In genomic region chr2:183671233-183671632, GRCh38 we compare ENCODE assay signal across 30 cellular contexts.
"Had no signal": no experiment of that assay in that cellular context is flagged by ENCODE, and none has a peak within 500 bp of the region (broad histone marks: within the 10 kb centered on the region; RNA-seq: fewer than 3 reads in every experiment).

No MANE protein-coding gene starts in this region.

- H3K4me1 ChIP-seq: ascending aorta, breast epithelium, colonic mucosa, esophagus squamous epithelium had no signal

- H3K4me3 ChIP-seq: ascending aorta, breast epithelium, cardiac muscle cell, colonic mucosa, esophagus squamous epithelium, gastroesophageal sphincter, heart right ventricle, hepatocyte had no signal

- DNase-seq: activated CD4-positive, alpha-beta memory T cell treated with anti-CD3 and anti-CD28 coated beads, Interleukin-2, amount 10 ng/mL, durations not matched to agents 7 days and 5 days; activated CD4-positive, alpha-beta T cell treated with anti-CD3 and anti-CD28 coated beads for 36 hours; activated CD4-positive, alpha-beta T cell treated with anti-CD3 and anti-CD28 coated beads, Interleukin-2, amount 10 ng/mL, durations not matched to agents 7 days and 5 days; activated CD4-positive, alpha-beta T cell treated with anti-CD3 and anti-CD28 coated beads, Interleukin-2, amount 50 U/mL, for 4 hours; activated CD4-positive, CD25-positive, alpha-beta regulatory T cell; activated CD4-positive, CD25-positive, alpha-beta regulatory T cell treated with anti-CD3 and anti-CD28 coated beads, Interleukin-2, amount 50 U/mL, for 72 hours; activated CD8-positive, alpha-beta memory T cell treated with anti-CD3 and anti-CD28 coated beads, Interleukin-2, amount 50 U/mL, for 48 hours; activated gamma-delta T cell; activated naive CD4-positive, alpha-beta T cell; activated naive CD4-positive, alpha-beta T cell treated with anti-CD3 and anti-CD28 coated beads, Interleukin-2, amount 10 ng/mL, durations not matched to agents 7 days and 5 days; activated naive CD8-positive, alpha-beta T cell treated with anti-CD3 and anti-CD28 coated beads, Interleukin-2, amount 10 ng/mL, durations not matched to agents 7 days and 5 days; activated T-cell treated with anti-CD3 and anti-CD28 coated beads for 4 hours; activated T-cell treated with anti-CD3 and anti-CD28 coated beads, Interleukin-2, amount 50 U/mL, for 24 hours; activated T-cell treated with anti-CD3 and anti-CD28 coated beads, Interleukin-2, amount 50 U/mL, for 72 hours; central memory CD4-positive, alpha-beta T cell; cerebellar nuclear complex; colonic mucosa; effector CD8-positive, alpha-beta T cell; esophagus squamous epithelium; foreskin melanocyte; heart right ventricle had no signal

- H3K27ac ChIP-seq: ascending aorta, breast epithelium, cardiac muscle cell, colonic mucosa, epithelial cell of prostate, esophagus squamous epithelium, gastroesophageal sphincter, heart right ventricle, hepatocyte had no signal

- FAIRE-seq: endometrium, endothelial cell of umbilical vein had no signal

- H2AFZ ChIP-seq: hepatocyte had no signal

- ATAC-seq: activated CD4-positive, alpha-beta T cell treated with anti-CD3 and anti-CD28 coated beads for 36 hours; activated naive CD4-positive, alpha-beta T cell treated with anti-CD3 and anti-CD28 coated beads, Interleukin-2, amount 50 U/mL, for 72 hours; activated T-cell treated with anti-CD3 and anti-CD28 coated beads, Interleukin-2, amount 50 U/mL, for 72 hours; gastroesophageal sphincter; heart right ventricle had no signal

- H3K79me2 ChIP-seq: hepatocyte had no signal

- H3K9me3 ChIP-seq: ascending aorta, breast epithelium, colonic mucosa, esophagus squamous epithelium, gastroesophageal sphincter, heart right ventricle had no signal

- H3K4me2 ChIP-seq: hepatocyte had no signal

- H3K27me3 ChIP-seq: ascending aorta, breast epithelium, cardiac muscle cell, colonic mucosa, esophagus squamous epithelium, gastroesophageal sphincter, heart right ventricle, hepatocyte had no signal

- H3K36me3 ChIP-seq: ascending aorta, breast epithelium, cardiac muscle cell, colonic mucosa, esophagus squamous epithelium, gastroesophageal sphincter, heart right ventricle had no signal
